Comparison of ENCODE assay signal across 26 cellular contexts in genomic region chr6:160022101-160022500, GRCh38.
"Had no signal": no experiment of that assay in that cellular context is flagged by ENCODE, and none has a peak within 500 bp of the region (broad histone marks: within the 10 kb centered on the region; RNA-seq: fewer than 3 reads in every experiment).

No MANE protein-coding gene starts in this region.

- H3K27ac ChIP-seq: stomach, suprapubic skin, testis, thoracic aorta, thyroid gland, tibial artery, tibial nerve, transverse colon, upper lobe of right lung, uterus, vagina had no signal

- H3K27me3 ChIP-seq: stomach, suprapubic skin, testis, thyroid gland, tibial artery, tibial nerve, transverse colon, upper lobe of left lung, upper lobe of right lung, uterus, vagina had no signal

- H3K9me3 ChIP-seq: stomach, suprapubic skin, testis, thoracic aorta, thyroid gland, tibial artery, tibial nerve, transverse colon, upper lobe of left lung, upper lobe of right lung, uterus, vagina had no signal

- H3K36me3 ChIP-seq: uterus had no signal

- ATAC-seq: stimulated activated effector memory CD8-positive, alpha-beta T cell treated with anti-CD3 and anti-CD28 coated beads, Interleukin-12 subunit alpha, Interleukin-12 subunit beta, amount 100 ng/mL, for 72 hours; stimulated activated memory B cell treated with anti-CD40 and anti-IgM and Interleukin-4, amounts not matched to agents 10 μg/mL and 1 μg/mL and 100 μg/mL, for 72 hours; stimulated activated naive B cell treated with anti-CD40 and anti-IgM and Interleukin-4, amounts not matched to agents 10 μg/mL and 1 μg/mL and 100 μg/mL, for 72 hours; stimulated activated naive CD8-positive, alpha-beta T cell treated with anti-CD3 and anti-CD28 coated beads, Interleukin-15, amount 100 ng/mL, for 72 hours; stimulated activated naive CD8-positive, alpha-beta T cell treated with anti-CD3 and anti-CD28 coated beads, Interleukin-15, Interleukin-2, amounts not matched to agents 100 U/mL and 50 U/mL, for 24 hours had no signal

- H3K4me1 ChIP-seq: stomach, suprapubic skin, testis, thyroid gland, tibial artery, tibial nerve, transverse colon, upper lobe of right lung, uterus, vagina had no signal

- DNase-seq: stimulated activated CD4-positive, alpha-beta T cell treated with anti-CD3 and anti-CD28 coated beads, Interleukin-2, amount 100 ng/mL, for 48 hours; stimulated activated CD4-positive, alpha-beta T cell treated with anti-CD3 and anti-CD28 coated beads, Interleukin-4, amount 100 ng/mL, for 1 hour; stimulated activated CD4-positive, alpha-beta T cell treated with anti-CD3 and anti-CD28 coated beads, Interleukin-4, amount 100 ng/mL, for 24 hours; stimulated activated CD4-positive, alpha-beta T cell treated with anti-CD3 and anti-CD28 coated beads, Interleukin-4, amount 100 ng/mL, for 4 hours; stimulated activated CD8-positive, alpha-beta memory T cell treated with anti-CD3 and anti-CD28 coated beads, Interleukin-4, amount 100 ng/mL, for 48 hours; stimulated activated naive B cell treated with anti-CD40 and anti-IgM and Interleukin-4, amounts not matched to agents 10 μg/mL and 1 μg/mL and 100 μg/mL, for 72 hours; stimulated activated naive CD4-positive, alpha-beta T cell; stimulated activated naive CD4-positive, alpha-beta T cell treated with Interleukin-2 at 50 U/mL for 16 hours; stimulated activated naive CD8-positive, alpha-beta T cell treated with anti-CD3 and anti-CD28 coated beads, Interleukin-15, amount 100 ng/mL, for 72 hours; stimulated activated naive CD8-positive, alpha-beta T cell treated with anti-CD3 and anti-CD28 coated beads, Interleukin-15, Interleukin-2, amounts not matched to agents 100 U/mL and 50 U/mL, for 24 hours; stomach; substantia nigra; testis; thyroid gland; tibial artery; transverse colon; trophoblast cell; upper lobe of left lung; upper lobe of right lung; uterus had no signal

- H3K4me3 ChIP-seq: stomach, suprapubic skin, testis, thoracic aorta, thyroid gland, tibial artery, tibial nerve, transverse colon, upper lobe of left lung, upper lobe of right lung, uterus, vagina had no signal
